In genomic region chr16:70298988-70299938, GRCh38 we compare ENCODE assay signal across 7 cellular contexts. TPM values are rescaled to one million over a fixed set of nuclear protein-coding genes. Genes with fewer than 3 reads are reported as not detected.
DNase-seq lines count a peak whose midpoint lies in the region; ATAC-seq and TF ChIP-seq lines count a peak whose summit lies in the region.

Gene DDX19B (plus strand): TSS chr16:70299186. CDS start chr16:70299298, 112 bp downstream.

- H3K36me3 ChIP-seq in kidney epithelial cell (ENCODE audit: control insufficient read depth, insufficient read depth, low read length), result no peaks in the 10 kb centered on the region

- H3K4me3 ChIP-seq in choroid plexus epithelial cell (ENCODE audit: low read depth, low read length), result peak within 1 kb of the TSS; percentile 78
- H3K4me3 ChIP-seq in kidney epithelial cell (ENCODE audit: low read depth, low read length), result peak within 1 kb of the TSS; percentile 90

- DNase-seq in NCI-H2227 (lab: John Stamatoyannopoulos, UW; ENCODE audit: unreplicated experiment), result peak; percentile 77
- peak; percentile 27 for DNase-seq in activated CD4-positive, alpha-beta T cell treated with anti-CD3 and anti-CD28 coated beads for 1 hour
- DNase-seq in choroid plexus epithelial cell (ENCODE audit: low read depth), result peak; percentile 62
- no peak for DNase-seq in kidney epithelial cell (ENCODE audit: low read depth)
- DNase-seq in stimulated activated CD4-positive, alpha-beta T cell treated with anti-CD3 and anti-CD28 coated beads, Interleukin-15, amount 100 ng/mL, for 1 hour (ENCODE audit: low read depth in 1 of 2, low spot score in 1 of 2), result peak; percentile 5 to 37

- TF ChIP-seq CTCF in choroid plexus epithelial cell (conservative IDR thresholded peaks at IDR 0.05; ENCODE audit: low read depth, low read length) (no peak), kidney epithelial cell (IDR thresholded peaks at IDR 0.05; ENCODE audit: insufficient read depth, low read length, poor library complexity, severe bottlenecking) (no peak)

- ATAC-seq in GM18511 (IDR thresholded peaks at IDR 0.05; ENCODE audit: unreplicated experiment), result peak; percentile 89
- peak; percentile 82 for ATAC-seq in HG03066 (IDR thresholded peaks at IDR 0.05; ENCODE audit: low read depth, unreplicated experiment)

- H3K27me3 ChIP-seq in kidney epithelial cell (ENCODE audit: control insufficient read depth, insufficient read depth, low read length), result no peaks in the 10 kb centered on the region

RNA-seq across cellular contexts. Expression of gene DDX19B, which starts in this region (rescaled TPM):
- total RNA-seq in kidney epithelial cell, result 41.8 and 49.0 TPM in 2 replicates
